Comparison of ENCODE assay signal across 33 cellular contexts in the genomic region with DNA sequence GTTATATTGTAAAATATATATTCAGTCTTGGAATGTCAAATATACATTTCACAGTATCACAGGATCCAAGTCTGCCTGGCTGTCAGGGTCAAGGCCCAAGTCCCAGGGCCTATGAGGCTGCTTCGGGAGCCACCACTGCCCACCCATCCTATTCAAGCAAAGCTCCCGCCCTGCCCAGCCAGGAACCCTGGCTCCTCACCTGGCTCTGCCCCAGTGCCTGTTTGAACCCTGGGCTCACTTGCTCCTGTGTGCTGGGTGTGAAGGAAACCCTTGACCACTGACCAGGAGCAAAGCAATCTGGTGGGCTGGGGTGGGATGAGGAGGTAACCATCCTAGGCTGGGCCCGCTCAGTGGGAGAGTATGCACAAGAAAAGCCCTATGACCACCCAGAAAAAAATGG. TPM values are rescaled to one million over a fixed set of nuclear protein-coding genes. Genes with fewer than 3 reads are reported as not detected.
"Had no signal": no experiment of that assay in that cellular context is flagged by ENCODE, and none has a peak within 500 bp of the region (broad histone marks: within the 10 kb centered on the region; RNA-seq: fewer than 3 reads in every experiment).

No MANE protein-coding gene starts in this region.

- H3K4me1 ChIP-seq: adrenal gland, body of pancreas, breast epithelium had no signal

- H3K27ac Mint-ChIP-seq: activated B cell treated with CpG ODN at 0.5 μM for 24 hours; activated CD4-positive, alpha-beta memory T cell treated with anti-CD3 and anti-CD28 coated beads for 36 hours; activated naive CD4-positive, alpha-beta T cell treated with anti-CD3 and anti-CD28 coated beads for 36 hours; activated naive CD4-positive, alpha-beta T cell treated with anti-CD3 and anti-CD28 coated beads, Interleukin-2, amount 50 U/mL, for 72 hours; activated T-helper 1 cell treated with anti-CD3 and anti-CD28 coated beads, Interleukin-12 subunit alpha, Interleukin-12 subunit beta, Interleukin-2, Interleukin-4 antibody, amounts not matched to agents 30 ng/mL and 10 ng/mL and 1 ng/mL, durations not matched to agents 14 hours and 24 hours and 36 hours had no signal

- DNase-seq: activated B cell treated with CpG ODN at 0.5 μM for 24 hours; activated CD4-positive, alpha-beta memory T cell treated with anti-CD3 and anti-CD28 coated beads for 36 hours; activated CD4-positive, alpha-beta T cell treated with anti-CD3 and anti-CD28 coated beads for 4 hours; activated CD4-positive, alpha-beta T cell treated with anti-CD3 and anti-CD28 coated beads, Interleukin-2, amount 50 U/mL, for 1 hour; activated CD4-positive, CD25-positive, alpha-beta regulatory T cell treated with anti-CD3 and anti-CD28 coated beads, Interleukin-2, amount 50 U/mL, for 72 hours; activated CD8-positive, alpha-beta memory T cell treated with anti-CD3 and anti-CD28 coated beads, Interleukin-2, amount 50 U/mL, for 4 hours; activated gamma-delta T cell treated with Interleukin-2 at 50 U/mL for 16 hours; activated naive CD4-positive, alpha-beta T cell treated with anti-CD3 and anti-CD28 coated beads for 36 hours; activated T-cell treated with anti-CD3 and anti-CD28 coated beads for 4 hours; activated T-cell treated with anti-CD3 and anti-CD28 coated beads, Interleukin-2, amount 50 U/mL, for 4 hours; body of pancreas; NCI-H1092 treated with DMSO at 0.1 percent for 48 hours; NCI-H1417; NCI-H146; NCI-H187; NCI-H2081; NCI-H446 treated with DMSO at 0.1 percent for 48 hours; NCI-H524; NCI-H69; NCI-H82; Peyer's patch; RPMI8226; SHP77 treated with DMSO at 0.1 percent for 48 hours; SW 1271; T-helper 1 cell; T-helper 2 cell; T-helper 9 cell had no signal

- H3K4me3 Mint-ChIP-seq: activated B cell treated with CpG ODN at 0.5 μM for 24 hours; activated CD4-positive, alpha-beta memory T cell treated with anti-CD3 and anti-CD28 coated beads for 36 hours; activated naive CD4-positive, alpha-beta T cell treated with anti-CD3 and anti-CD28 coated beads for 36 hours; activated T-cell treated with anti-CD3 and anti-CD28 coated beads, Interleukin-2, amount 50 U/mL, for 4 hours; activated T-helper 1 cell treated with anti-CD3 and anti-CD28 coated beads, Interleukin-12 subunit alpha, Interleukin-12 subunit beta, Interleukin-2, Interleukin-4 antibody, amounts not matched to agents 30 ng/mL and 10 ng/mL and 1 ng/mL, durations not matched to agents 14 hours and 24 hours and 36 hours had no signal

- ATAC-seq: activated naive CD4-positive, alpha-beta T cell treated with anti-CD3 and anti-CD28 coated beads, Interleukin-2, amount 50 U/mL, for 72 hours; activated T-cell treated with anti-CD3 and anti-CD28 coated beads, Interleukin-2, amount 50 U/mL, for 4 hours; body of pancreas had no signal

- H3K9me3 ChIP-seq: adrenal gland, body of pancreas, breast epithelium, Peyer's patch, SJSA1 had no signal

- H3K27me3 ChIP-seq: adrenal gland, body of pancreas, breast epithelium, Peyer's patch, SJSA1 had no signal

- H3K4me3 ChIP-seq: adrenal gland, body of pancreas, breast epithelium, Peyer's patch, SJSA1 had no signal

- H3K36me3 Mint-ChIP-seq: activated CD4-positive, alpha-beta memory T cell treated with anti-CD3 and anti-CD28 coated beads for 36 hours; activated naive CD4-positive, alpha-beta T cell treated with anti-CD3 and anti-CD28 coated beads, Interleukin-2, amount 50 U/mL, for 72 hours had no signal

- H3K9me3 Mint-ChIP-seq: activated B cell treated with CpG ODN at 0.5 μM for 24 hours; activated CD4-positive, alpha-beta memory T cell treated with anti-CD3 and anti-CD28 coated beads for 36 hours; activated naive CD4-positive, alpha-beta T cell treated with anti-CD3 and anti-CD28 coated beads for 36 hours; activated naive CD4-positive, alpha-beta T cell treated with anti-CD3 and anti-CD28 coated beads, Interleukin-2, amount 50 U/mL, for 72 hours; activated T-cell treated with anti-CD3 and anti-CD28 coated beads, Interleukin-2, amount 50 U/mL, for 4 hours; activated T-helper 1 cell treated with anti-CD3 and anti-CD28 coated beads, Interleukin-12 subunit alpha, Interleukin-12 subunit beta, Interleukin-2, Interleukin-4 antibody, amounts not matched to agents 30 ng/mL and 10 ng/mL and 1 ng/mL, durations not matched to agents 14 hours and 24 hours and 36 hours had no signal

- H3K27ac ChIP-seq: adrenal gland, body of pancreas, breast epithelium, Peyer's patch, SJSA1, VCaP had no signal

- H3K27me3 Mint-ChIP-seq: activated B cell treated with CpG ODN at 0.5 μM for 24 hours had no signal

- H3K36me3 ChIP-seq: adrenal gland, breast epithelium, Peyer's patch, SJSA1 had no signal

RNA-seq across cellular contexts. Expression of a gene that starts 50.3 kb away (rescaled TPM):
- total RNA-seq: body of pancreas had no signal
